ENCODE assay signal across 16 cellular contexts in genomic region chr10:115566867-115567266, GRCh38.
"Had no signal": no experiment of that assay in that cellular context is flagged by ENCODE, and none has a peak within 500 bp of the region (broad histone marks: within the 10 kb centered on the region; RNA-seq: fewer than 3 reads in every experiment).

No MANE protein-coding gene starts in this region.

- H3K4me1 ChIP-seq: gastrocnemius medialis, stomach had no signal

- DNase-seq: activated effector memory CD4-positive, alpha-beta T cell treated with Interleukin-2 at 50 U/mL for 16 hours; activated T-cell treated with anti-CD3 and anti-CD28 coated beads, Interleukin-2, amount 50 U/mL, for 1 hour; amygdala; brain microvascular endothelial cell; effector memory CD4-positive, alpha-beta T cell; gastrocnemius medialis; islet precursor cell; naive B cell; pancreas; stimulated activated CD4-positive, alpha-beta T cell treated with anti-CD3 and anti-CD28 coated beads, Interleukin-15, amount 100 ng/mL, for 24 hours; stimulated activated CD4-positive, alpha-beta T cell treated with anti-CD3 and anti-CD28 coated beads, Interleukin-4, amount 100 ng/mL, for 24 hours; stomach had no signal

- H3K9me3 ChIP-seq: gastrocnemius medialis, pancreas, stomach, thoracic aorta had no signal

- H3K27me3 ChIP-seq: brain microvascular endothelial cell, gastrocnemius medialis, pancreas, stomach had no signal

- ATAC-seq: activated CD4-positive, CD25-positive, alpha-beta regulatory T cell treated with anti-CD3 and anti-CD28 coated beads, Interleukin-2, amount 50 U/mL, for 24 hours; activated naive CD4-positive, alpha-beta T cell treated with anti-CD3 and anti-CD28 coated beads, Interleukin-2, amount 50 U/mL, for 72 hours; gastrocnemius medialis; pancreas had no signal

- H3K4me3 ChIP-seq: gastrocnemius medialis, pancreas, stomach, thoracic aorta had no signal

- H3K36me3 ChIP-seq: brain microvascular endothelial cell, gastrocnemius medialis, pancreas, stomach, thoracic aorta had no signal

- H3K27ac ChIP-seq: brain microvascular endothelial cell, epithelial cell of prostate, gastrocnemius medialis, pancreas, stomach, thoracic aorta had no signal
